ENCODE assay signal across 8 cellular contexts in genomic region chr12:75481013-75481705, GRCh38. TPM values are rescaled to one million over a fixed set of nuclear protein-coding genes. Genes with fewer than 3 reads are reported as not detected.
A peak's percentile ranks its signal among the peaks of the same experiment; 100 is the strongest.
DNase-seq lines count a peak whose midpoint lies in the region; ATAC-seq and TF ChIP-seq lines count a peak whose summit lies in the region.

No MANE protein-coding gene starts in this region.

- H3K4me3 Mint-ChIP-seq in activated CD8-positive, alpha-beta T cell treated with anti-CD3 and anti-CD28 coated beads for 36 hours, result peak overlapping the region; percentile 96

- H3K36me3 ChIP-seq in kidney epithelial cell (ENCODE audit: control insufficient read depth, insufficient read depth, low read length) (no peaks in the 10 kb centered on the region), thyroid gland (no peaks in the 10 kb centered on the region)

- TF ChIP-seq POLR2A in thyroid gland (IDR thresholded peaks at IDR 0.05), result no peak

- no peaks in the 10 kb centered on the region for H3K9me3 ChIP-seq in thyroid gland

- CTCF ChIA-PET in activated CD8-positive, alpha-beta T cell treated with anti-CD3 and anti-CD28 coated beads for 36 hours (lab: Charles Lee), result interaction anchor here (0.9 to 2.8 kb wide), 4 partner anchors 20 to 177 kb away, joined by 3 to 12 read pairs (median 7); partner anchors contain the start of genes GLIPR1L1 and GLIPR1L2

- peak overlapping the region; percentile 68 for H3K4me3 ChIP-seq in AG10803 (ENCODE audit: low read length)
- H3K4me3 ChIP-seq in kidney epithelial cell (ENCODE audit: low read depth, low read length), result peak overlapping the region; percentile 34
- H3K4me3 ChIP-seq in thyroid gland (replicated peaks in 1 of 3), result peak overlapping the region in 1 of 3 donors; percentile 21

- TF ChIP-seq CTCF in AG10803 (conservative IDR thresholded peaks at IDR 0.05; ENCODE audit: low read length) (no peak), kidney epithelial cell (IDR thresholded peaks at IDR 0.05; ENCODE audit: insufficient read depth, low read length, poor library complexity, severe bottlenecking) (no peak), thyroid gland (IDR thresholded peaks at IDR 0.05) (no peak)
- no peak for TF ChIP-seq CTCF in activated CD8-positive, alpha-beta T cell treated with anti-CD3 and anti-CD28 coated beads for 36 hours (IDR thresholded peaks at IDR 0.05)

- DNase-seq in AG10803 (ENCODE audit: low read depth), result peak; percentile 48
- DNase-seq in activated CD8-positive, alpha-beta T cell treated with anti-CD3 and anti-CD28 coated beads for 36 hours, result no peak
- no peak for DNase-seq in kidney epithelial cell (ENCODE audit: low read depth)
- DNase-seq in thyroid gland, result no peak
- DNase-seq in NCI-H2081 treated with DMSO at 0.1 percent for 48 hours (lab: John Stamatoyannopoulos, UW), result no peak
- DNase-seq in head of caudate nucleus, result no peak

- POLR2A ChIA-PET in activated CD8-positive, alpha-beta T cell treated with anti-CD3 and anti-CD28 coated beads for 36 hours (lab: Charles Lee), result interaction anchor here (0.7 to 1.0 kb wide), 4 partner anchors 8 to 129 kb away, joined by 3 read pairs; partner anchors contain the start of gene GLIPR1L2

- H3K27ac Mint-ChIP-seq in activated CD8-positive, alpha-beta T cell treated with anti-CD3 and anti-CD28 coated beads for 36 hours, result peak overlapping the region; percentile 98

- H3K36me3 Mint-ChIP-seq in activated CD8-positive, alpha-beta T cell treated with anti-CD3 and anti-CD28 coated beads for 36 hours (ENCODE audit: low read depth), result peaks cover 18% of the 10 kb centered on the region

- H3K27me3 ChIP-seq in kidney epithelial cell (ENCODE audit: control insufficient read depth, insufficient read depth, low read length) (no peaks in the 10 kb centered on the region), thyroid gland (no peaks in the 10 kb centered on the region)

- H3K27me3 Mint-ChIP-seq in activated CD8-positive, alpha-beta T cell treated with anti-CD3 and anti-CD28 coated beads for 36 hours, result no peaks in the 10 kb centered on the region

- H3K9me3 Mint-ChIP-seq in activated CD8-positive, alpha-beta T cell treated with anti-CD3 and anti-CD28 coated beads for 36 hours, result no peaks in the 10 kb centered on the region

- H3K4me1 Mint-ChIP-seq in activated CD8-positive, alpha-beta T cell treated with anti-CD3 and anti-CD28 coated beads for 36 hours (ENCODE audit: low read depth), result peaks cover 82% of the 10 kb centered on the region

- peak overlapping the region; percentile 73 to 84 (median 74) for H3K27ac ChIP-seq in thyroid gland

- ATAC-seq in GM19438 (IDR thresholded peaks at IDR 0.05; ENCODE audit: low read depth, unreplicated experiment), result peak; percentile 23
- peak; percentile 13 for ATAC-seq in HG03469 (IDR thresholded peaks at IDR 0.05; ENCODE audit: unreplicated experiment)
- peak; percentile 5 for ATAC-seq in activated CD8-positive, alpha-beta T cell treated with anti-CD3 and anti-CD28 coated beads for 36 hours

- intact Hi-C loops in activated CD8-positive, alpha-beta T cell treated with anti-CD3 and anti-CD28 coated beads for 36 hours (cut with micrococcal nuclease), result loop anchor here (5.0 kb wide), 1 partner anchor 89 kb away; the partner anchor contains the start of gene GLIPR1L2
- intact Hi-C loops in thyroid gland (cut with DNase I) (no loop called here), head of caudate nucleus (cut with DNase I) (no loop called here)

- H3K4me1 ChIP-seq in thyroid gland, result peaks cover 4 to 9% of the 10 kb centered on the region in 2 donors

- WGBS in thyroid gland, 2 donors, result 59 to 67% methylated on average over 5 of the region's 5 CpGs

RNA-seq across cellular contexts. Expression of gene GLIPR1, which starts 0.6 kb away (rescaled TPM):
- 10 to 100 TPM; 15.9 to 18.6 TPM for total RNA-seq in activated CD8-positive, alpha-beta T cell treated with anti-CD3 and anti-CD28 coated beads for 36 hours
- 28.4 and 31.9 TPM in 2 replicates for total RNA-seq in kidney epithelial cell
- total RNA-seq in thyroid gland, result 10 to 100 TPM in 2 of 4 donors, 1 to 10 TPM in 2; 5.5 to 15.7 (median 11.3) TPM

RNA-seq across cellular contexts. Expression of gene KRR1, which starts 30.2 kb away (rescaled TPM):
- total RNA-seq in activated CD8-positive, alpha-beta T cell treated with anti-CD3 and anti-CD28 coated beads for 36 hours, result 100 to 1,000 TPM; 113 to 121 TPM
- total RNA-seq in kidney epithelial cell (20.5 and 31.2 TPM in 2 replicates), thyroid gland (10 to 100 TPM; 32.0 to 52.8 (median 44.1) TPM)
